In the genomic region with DNA sequence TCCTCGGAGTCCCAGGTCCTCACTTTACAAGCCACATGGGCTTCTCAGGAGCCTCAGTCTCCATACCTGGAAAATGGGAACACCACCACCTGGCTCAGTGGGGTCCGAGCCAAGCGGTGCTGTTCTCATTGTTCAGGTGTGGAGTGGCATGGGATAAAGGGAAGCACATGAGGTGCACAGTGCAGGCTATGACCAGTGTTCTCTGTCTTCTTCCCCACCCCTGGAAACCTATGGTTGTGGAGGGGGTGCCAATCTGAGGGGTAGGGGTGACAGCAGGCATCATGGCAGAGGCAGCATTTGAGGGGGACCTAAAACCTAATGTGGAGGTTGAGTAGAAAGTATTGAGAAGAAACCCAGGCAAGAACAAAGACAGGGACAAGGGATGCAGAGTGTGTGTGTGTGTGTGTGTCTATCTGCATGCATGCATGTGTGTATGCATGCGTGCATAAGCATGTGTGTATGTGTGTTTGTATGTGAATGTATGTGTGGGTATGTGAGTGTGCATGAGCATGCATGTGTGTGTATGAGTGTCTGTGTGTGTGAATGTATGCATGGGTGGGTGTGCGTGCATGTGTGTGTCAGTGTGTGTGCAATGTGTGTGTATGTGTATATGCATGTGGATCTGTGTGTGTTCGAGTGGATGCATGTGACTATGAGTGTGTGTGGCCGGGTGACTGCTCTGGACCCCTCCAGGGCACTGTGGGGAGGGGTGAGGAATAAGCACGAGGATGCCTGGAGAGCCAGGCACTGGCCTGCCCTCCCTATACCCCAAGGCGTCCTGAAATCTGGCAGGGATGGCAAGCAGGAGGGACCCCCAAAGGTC, we compare ENCODE assay signal across 2 cellular contexts.
TF ChIP-seq lines count a peak whose summit lies in the region.

No MANE protein-coding gene starts in this region.

TF ChIP-seq in HepG2, 621 proteins besides CTCF, POLR2A, EP300 and RAD21:
- TF ChIP-seq ZBTB20 (CRISPR knock-in tag; IDR thresholded peaks at IDR 0.05; ENCODE audit: borderline replicate concordance, low read depth): no peak
- no peak for TF ChIP-seq MYPOP (CRISPR knock-in tag; IDR thresholded peaks at IDR 0.05)
- no peak for TF ChIP-seq PRDM4 (CRISPR knock-in tag; IDR thresholded peaks at IDR 0.05; ENCODE audit: borderline replicate concordance)
- no peak for TF ChIP-seq ZNF234 (CRISPR knock-in tag; conservative IDR thresholded peaks at IDR 0.05)
- TF ChIP-seq ELF1 (CRISPR knock-in tag; IDR thresholded peaks at IDR 0.05): no peak
- TF ChIP-seq ARNT (IDR thresholded peaks at IDR 0.05): 0 out of 2 replicates have a peak, but pooled peaks have one; percentile 33
- TF ChIP-seq MAF1 (CRISPR knock-in tag; IDR thresholded peaks at IDR 0.05; ENCODE audit: borderline replicate concordance): no peak
- no peak for TF ChIP-seq ZNF605 (CRISPR knock-in tag; IDR thresholded peaks at IDR 0.05)
- 0 out of 2 replicates have a peak, but pooled peaks have one; percentile 31 for TF ChIP-seq FOXA1 (IDR thresholded peaks at IDR 0.05)
- no peak for TF ChIP-seq FOXA1 (CRISPR knock-in tag; IDR thresholded peaks at IDR 0.05)
- 0 out of 2 replicates have a peak, but pooled peaks have one; percentile 53 for TF ChIP-seq IKZF1 (IDR thresholded peaks at IDR 0.05)
- no peak for TF ChIP-seq NR2F1 (CRISPR knock-in tag; IDR thresholded peaks at IDR 0.05)
- no peak for TF ChIP-seq PAXIP1 (CRISPR knock-in tag; conservative IDR thresholded peaks at IDR 0.05)
- TF ChIP-seq, protein P1, sequence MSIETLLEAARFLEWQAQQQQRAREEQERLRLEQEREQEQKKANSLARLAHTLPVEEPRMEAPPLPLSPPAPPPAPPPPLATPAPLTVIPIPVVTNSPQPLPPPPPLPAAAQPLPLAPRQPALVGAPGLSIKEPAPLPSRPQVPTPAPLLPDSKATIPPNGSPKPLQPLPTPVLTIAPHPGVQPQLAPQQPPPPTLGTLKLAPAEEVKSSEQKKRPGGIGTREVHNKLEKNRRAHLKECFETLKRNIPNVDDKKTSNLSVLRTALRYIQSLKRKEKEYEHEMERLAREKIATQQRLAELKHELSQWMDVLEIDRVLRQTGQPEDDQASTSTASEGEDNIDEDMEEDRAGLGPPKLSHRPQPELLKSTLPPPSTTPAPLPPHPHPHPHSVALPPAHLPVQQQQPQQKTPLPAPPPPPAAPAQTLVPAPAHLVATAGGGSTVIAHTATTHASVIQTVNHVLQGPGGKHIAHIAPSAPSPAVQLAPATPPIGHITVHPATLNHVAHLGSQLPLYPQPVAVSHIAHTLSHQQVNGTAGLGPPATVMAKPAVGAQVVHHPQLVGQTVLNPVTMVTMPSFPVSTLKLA (IDR thresholded peaks at IDR 0.05): peak; percentile 80
- peak; percentile 84 for TF ChIP-seq ZNF629 (CRISPR knock-in tag; conservative IDR thresholded peaks at IDR 0.05)
- no peak for TF ChIP-seq ATF4 (CRISPR knock-in tag; IDR thresholded peaks at IDR 0.05)
TF ChIP-seq in HepG2: peak in this region for 5.

TF ChIP-seq in K562, 482 proteins besides CTCF, POLR2A, EP300 and RAD21:
- no peak for TF ChIP-seq ZBTB8A (IDR thresholded peaks at IDR 0.05; ENCODE audit: partially characterized antibody)
- TF ChIP-seq ZNF165 (CRISPR knock-in tag; IDR thresholded peaks at IDR 0.05; ENCODE audit: borderline replicate concordance): no peak
- TF ChIP-seq RBM25 (IDR thresholded peaks at IDR 0.05; ENCODE audit: low read depth, low read length, severe bottlenecking): peak; percentile 58
- TF ChIP-seq ZFP30 (CRISPR knock-in tag; IDR thresholded peaks at IDR 0.05; ENCODE audit: borderline replicate concordance): no peak
- TF ChIP-seq, protein P2, sequence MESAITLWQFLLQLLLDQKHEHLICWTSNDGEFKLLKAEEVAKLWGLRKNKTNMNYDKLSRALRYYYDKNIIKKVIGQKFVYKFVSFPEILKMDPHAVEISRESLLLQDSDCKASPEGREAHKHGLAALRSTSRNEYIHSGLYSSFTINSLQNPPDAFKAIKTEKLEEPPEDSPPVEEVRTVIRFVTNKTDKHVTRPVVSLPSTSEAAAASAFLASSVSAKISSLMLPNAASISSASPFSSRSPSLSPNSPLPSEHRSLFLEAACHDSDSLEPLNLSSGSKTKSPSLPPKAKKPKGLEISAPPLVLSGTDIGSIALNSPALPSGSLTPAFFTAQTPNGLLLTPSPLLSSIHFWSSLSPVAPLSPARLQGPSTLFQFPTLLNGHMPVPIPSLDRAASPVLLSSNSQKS (CRISPR knock-in tag; IDR thresholded peaks at IDR 0.05): no peak
TF ChIP-seq in K562: peak in this region for 1.
